In genomic region chr2:191020221-191020741, GRCh38 we compare ENCODE assay signal across 1 cellular context.
TF ChIP-seq lines count a peak whose summit lies in the region.

No MANE protein-coding gene starts in this region.

TF ChIP-seq in K562, 482 proteins besides CTCF, POLR2A, EP300 and RAD21 (continued from another document and continues in another):
- TF ChIP-seq ZNF318 (IDR thresholded peaks at IDR 0.05; ENCODE audit: borderline replicate concordance in 1 of 2, low read depth in 1 of 2) (peak in 1 of 2 experiments; percentile 95; a peak in 2 of 4 replicates), SIX5 (IDR thresholded peaks at IDR 0.05; ENCODE audit: borderline replicate concordance in 1 of 2, insufficient read depth in 1 of 2, low read depth in 1 of 2, low read length in 2 of 2) (no peak; a peak in 1 of 4 replicates), CCAR2 (IDR thresholded peaks at IDR 0.05; ENCODE audit: low read depth, low read length) (no peak), NRF1 (conservative IDR thresholded peaks at IDR 0.05 in 1 of 2, IDR thresholded peaks at IDR 0.05 in 1 of 2) (peak; percentile 96 to 97), RAD51 (IDR thresholded peaks at IDR 0.05; ENCODE audit: borderline replicate concordance, low read depth) (peak; percentile 70), ZNF197 (CRISPR knock-in tag; IDR thresholded peaks at IDR 0.05; ENCODE audit: low read depth) (no peak), ZNF75A (CRISPR knock-in tag; IDR thresholded peaks at IDR 0.05) (no peak), SRF (CRISPR knock-in tag; IDR thresholded peaks at IDR 0.05) (peak in 1 of 2 experiments; percentile 55; a peak in 2 of 4 replicates), CBX1 (IDR thresholded peaks at IDR 0.05; ENCODE audit: low read depth) (peak; percentile 82), RBM25 (IDR thresholded peaks at IDR 0.05; ENCODE audit: low read depth, low read length, severe bottlenecking) (no peak), MITF (IDR thresholded peaks at IDR 0.05) (peak; percentile 96), GTF2A2 (tag; IDR thresholded peaks at IDR 0.05) (no peak), ZNF445 (CRISPR knock-in tag; IDR thresholded peaks at IDR 0.05; ENCODE audit: low read depth) (no peak), NFYB (IDR thresholded peaks at IDR 0.05; ENCODE audit: extremely low read depth, insufficient read length) (no peak), CXXC5 (CRISPR knock-in tag; IDR thresholded peaks at IDR 0.05) (peak; percentile 95), HNRNPL (IDR thresholded peaks at IDR 0.05; ENCODE audit: low read depth, low read length) (0 out of 2 replicates have a peak, but pooled peaks have one; percentile 45), TRIM25 (IDR thresholded peaks at IDR 0.05; ENCODE audit: borderline replicate concordance) (no peak), GTF2F1 (IDR thresholded peaks at IDR 0.05; ENCODE audit: low read depth, low read length) (peak; percentile 79; the same call in 1 of the 2 replicates), ZNF551 (CRISPR knock-in tag; IDR thresholded peaks at IDR 0.05) (no peak), TFAP4 (CRISPR knock-in tag; IDR thresholded peaks at IDR 0.05; ENCODE audit: borderline replicate concordance) (peak; percentile 100), CGGBP1 (CRISPR knock-in tag; IDR thresholded peaks at IDR 0.05) (no peak), THAP12 (CRISPR knock-in tag; IDR thresholded peaks at IDR 0.05) (peak; percentile 80), ZNF280A (IDR thresholded peaks at IDR 0.05; ENCODE audit: low read depth, partially characterized antibody) (no peak), ZNF449 (CRISPR knock-in tag; IDR thresholded peaks at IDR 0.05) (no peak)
